In the genomic region with DNA sequence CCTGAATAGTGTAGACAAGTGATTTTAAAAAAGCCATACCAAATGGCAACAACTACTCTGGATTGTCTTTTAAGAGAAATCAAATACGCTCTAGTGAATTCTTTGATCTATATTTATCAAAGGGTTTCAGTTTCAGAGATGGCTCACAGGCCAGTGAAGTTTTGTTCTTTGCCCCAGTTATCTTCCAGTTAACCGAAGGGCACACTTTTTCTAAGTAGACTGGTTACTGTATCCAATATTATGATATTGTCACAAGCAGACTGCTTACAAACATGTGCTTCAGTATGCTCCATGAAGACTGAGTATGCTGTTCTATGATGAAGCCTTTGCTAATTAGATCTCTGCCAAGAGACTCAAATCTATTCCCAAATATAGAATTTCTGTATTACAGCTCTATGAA, we compare ENCODE assay signal across 11 cellular contexts.
DNase-seq lines count a peak whose midpoint lies in the region; ATAC-seq and TF ChIP-seq lines count a peak whose summit lies in the region.
"Had no signal": no experiment of that assay in that cellular context is flagged by ENCODE, and none has a peak within 500 bp of the region (broad histone marks: within the 10 kb centered on the region; RNA-seq: fewer than 3 reads in every experiment).

No MANE protein-coding gene starts in this region.

- no peaks in the 10 kb centered on the region for H3K79me2 ChIP-seq in OCI-LY3 (ENCODE audit: low read length)

- no peak overlapping the region for H3K4me2 ChIP-seq in OCI-LY3 (ENCODE audit: low read length)

- H2AFZ ChIP-seq in OCI-LY3 (ENCODE audit: low read depth, low read length), result no peak overlapping the region

- DNase-seq in Right ventricle myocardium superior (no peak), left cardiac atrium (no peak), GM10266 (ENCODE audit: extremely low spot score) (no peak), cerebellar cortex (ENCODE audit: low spot score) (no peak), glutamatergic neuron (no peak)
- DNase-seq in stimulated activated naive B cell treated with anti-CD40 and anti-IgM and Interleukin-4, amounts not matched to agents 10 μg/mL and 1 μg/mL and 100 μg/mL, for 72 hours, result no peak
- DNase-seq: activated CD4-positive, alpha-beta memory T cell treated with anti-CD3 and anti-CD28 coated beads, Interleukin-2, amount 10 ng/mL, durations not matched to agents 7 days and 5 days; GF-D8; NCI-H226 had no signal

- no peaks in the 10 kb centered on the region for H3K27me3 Mint-ChIP-seq in stimulated activated naive B cell treated with anti-CD40 and anti-IgM and Interleukin-4, amounts not matched to agents 10 μg/mL and 1 μg/mL and 100 μg/mL, for 72 hours
- no peaks in the 10 kb centered on the region for H3K27me3 Mint-ChIP-seq in glutamatergic neuron (ENCODE audit: unreplicated experiment)
- H3K27me3 Mint-ChIP-seq: activated CD4-positive, alpha-beta memory T cell treated with anti-CD3 and anti-CD28 coated beads, Interleukin-2, amount 10 ng/mL, durations not matched to agents 7 days and 5 days had no signal

- peaks cover 31 to 46% of the 10 kb centered on the region in 2 donors for H3K36me3 Mint-ChIP-seq in stimulated activated naive B cell treated with anti-CD40 and anti-IgM and Interleukin-4, amounts not matched to agents 10 μg/mL and 1 μg/mL and 100 μg/mL, for 72 hours
- H3K36me3 Mint-ChIP-seq in glutamatergic neuron (ENCODE audit: unreplicated experiment), result peaks cover 13% of the 10 kb centered on the region

- no peaks in the 10 kb centered on the region for H4K20me1 ChIP-seq in OCI-LY3 (ENCODE audit: insufficient read depth, low read length)

- peak overlapping the region; percentile 39 for H3K27ac ChIP-seq in OCI-LY3 (ENCODE audit: low read length)

- no peaks in the 10 kb centered on the region for H3K27me3 ChIP-seq in OCI-LY3 (ENCODE audit: low read depth, low read length)

- intact Hi-C loops in Right ventricle myocardium superior (cut with DNase I), result no loop called here
- intact Hi-C loops in left cardiac atrium (cut with DNase I), result no loop called here

- peaks cover 0 to 3% of the 10 kb centered on the region in 2 donors for H3K9me3 Mint-ChIP-seq in stimulated activated naive B cell treated with anti-CD40 and anti-IgM and Interleukin-4, amounts not matched to agents 10 μg/mL and 1 μg/mL and 100 μg/mL, for 72 hours
- H3K9me3 Mint-ChIP-seq in glutamatergic neuron (ENCODE audit: unreplicated experiment), result peaks cover 3% of the 10 kb centered on the region

- H3K4me1 ChIP-seq in OCI-LY3 (ENCODE audit: low read length), result peaks cover 16% of the 10 kb centered on the region

- no peak overlapping the region for H3K4me3 Mint-ChIP-seq in stimulated activated naive B cell treated with anti-CD40 and anti-IgM and Interleukin-4, amounts not matched to agents 10 μg/mL and 1 μg/mL and 100 μg/mL, for 72 hours
- H3K4me3 Mint-ChIP-seq in glutamatergic neuron (ENCODE audit: unreplicated experiment), result no peak overlapping the region
- H3K4me3 Mint-ChIP-seq: activated CD4-positive, alpha-beta memory T cell treated with anti-CD3 and anti-CD28 coated beads, Interleukin-2, amount 10 ng/mL, durations not matched to agents 7 days and 5 days had no signal

- no peak overlapping the region for H3K4me3 ChIP-seq in OCI-LY3 (ENCODE audit: low read length)

- no peak overlapping the region for H3K9ac ChIP-seq in OCI-LY3 (ENCODE audit: low read length)

- TF ChIP-seq CTCF in OCI-LY3 (IDR thresholded peaks at IDR 0.05; ENCODE audit: low read depth, low read length) (no peak), GM10266 (IDR thresholded peaks at IDR 0.05; ENCODE audit: control insufficient read depth, insufficient read depth, low read depth, missing control alignments) (no peak), glutamatergic neuron (IDR thresholded peaks at IDR 0.05; ENCODE audit: partially characterized antibody, unreplicated experiment) (no peak)

- no peaks in the 10 kb centered on the region for H3K9me3 ChIP-seq in OCI-LY3 (ENCODE audit: insufficient read depth, low read length)

- peak overlapping the region; percentile 9 for H3K27ac Mint-ChIP-seq in stimulated activated naive B cell treated with anti-CD40 and anti-IgM and Interleukin-4, amounts not matched to agents 10 μg/mL and 1 μg/mL and 100 μg/mL, for 72 hours
- no peak overlapping the region for H3K27ac Mint-ChIP-seq in glutamatergic neuron (ENCODE audit: unreplicated experiment)
- H3K27ac Mint-ChIP-seq: activated CD4-positive, alpha-beta memory T cell treated with anti-CD3 and anti-CD28 coated beads, Interleukin-2, amount 10 ng/mL, durations not matched to agents 7 days and 5 days had no signal

- peaks cover 16% of the 10 kb centered on the region for H3K36me3 ChIP-seq in OCI-LY3 (replicated peaks; ENCODE audit: low read depth, low read length)

- H3K4me1 Mint-ChIP-seq in stimulated activated naive B cell treated with anti-CD40 and anti-IgM and Interleukin-4, amounts not matched to agents 10 μg/mL and 1 μg/mL and 100 μg/mL, for 72 hours, result peaks cover 7 to 10% of the 10 kb centered on the region in 2 donors
- H3K4me1 Mint-ChIP-seq in glutamatergic neuron (ENCODE audit: low read depth, unreplicated experiment), result no peaks in the 10 kb centered on the region

- ATAC-seq in Right ventricle myocardium superior (ENCODE audit: poor library complexity) (peak; percentile 61), left cardiac atrium (no peak), HG02852 (IDR thresholded peaks at IDR 0.05; ENCODE audit: unreplicated experiment) (peak; percentile 58)
- peak; percentile 38 to 73 for ATAC-seq in stimulated activated naive B cell treated with anti-CD40 and anti-IgM and Interleukin-4, amounts not matched to agents 10 μg/mL and 1 μg/mL and 100 μg/mL, for 72 hours (replicated peaks)

Comparison
In these comparisons a context has a peak if more than half of its experiments do, and no peak if none do; other contexts are left out.
1. ATAC-seq: peak in Right ventricle myocardium superior (single experiment), HG02852 (single experiment) and stimulated activated naive B cell treated with anti-CD40 and anti-IgM and Interleukin-4, amounts not matched to agents 10 μg/mL and 1 μg/mL and 100 μg/mL, for 72 hours (2 of 2); none in left cardiac atrium (0 of 2).